27 cellular contexts compared by ENCODE assay signal in genomic region chr14:90576981-90577660, GRCh38.
DNase-seq lines count a peak whose midpoint lies in the region; ATAC-seq, FAIRE-seq and TF ChIP-seq lines count a peak whose summit lies in the region.
"Had no signal": no experiment of that assay in that cellular context is flagged by ENCODE, and none has a peak within 500 bp of the region (broad histone marks: within the 10 kb centered on the region; RNA-seq: fewer than 3 reads in every experiment).

No MANE protein-coding gene starts in this region.

- H3K36me3 ChIP-seq in H1 (ENCODE audit: control insufficient read depth in 2 of 4, insufficient read depth in 4 of 4, low read length in 3 of 4) (no peaks in the 10 kb centered on the region), neural progenitor cell (no peaks in the 10 kb centered on the region), MM.1S (replicated peaks; ENCODE audit: insufficient read depth, low read length) (no peaks in the 10 kb centered on the region)

- H3F3A ChIP-seq in neural progenitor cell (ENCODE audit: low read depth) (peaks cover 11% of the 10 kb centered on the region), MM.1S (ENCODE audit: insufficient read depth, low read length) (no peaks in the 10 kb centered on the region)

- no peaks in the 10 kb centered on the region for H3K9me2 ChIP-seq in MM.1S (replicated peaks; ENCODE audit: insufficient read depth, low read length)

- no peak overlapping the region for H3K18ac ChIP-seq in H1 (ENCODE audit: extremely low read depth, low read length)

- TF ChIP-seq RAD21 in H1 (IDR thresholded peaks at IDR 0.05 in 1 of 2, conservative IDR thresholded peaks at IDR 0.05 in 1 of 2; ENCODE audit: low read depth in 2 of 2, low read length in 2 of 2): no peak

- H3K9me3 ChIP-seq in H1 (ENCODE audit: insufficient read depth in 2 of 2, low read depth in 1 of 2, low read length in 1 of 2) (no peaks in the 10 kb centered on the region), neural progenitor cell (ENCODE audit: low read depth) (no peaks in the 10 kb centered on the region), MM.1S (replicated peaks; ENCODE audit: insufficient read depth, low read length) (no peaks in the 10 kb centered on the region)
- H3K9me3 ChIP-seq: tibial artery had no signal

- H4K20me1 ChIP-seq in H1 (replicated peaks in 1 of 2; ENCODE audit: control insufficient read depth in 1 of 2, insufficient read depth in 2 of 2, low read length in 2 of 2): no peaks in the 10 kb centered on the region
- no peaks in the 10 kb centered on the region for H4K20me1 ChIP-seq in neural progenitor cell (ENCODE audit: low read depth)
- H4K20me1 ChIP-seq in MM.1S (ENCODE audit: insufficient read depth, low read length): no peaks in the 10 kb centered on the region

- no peak overlapping the region for H3K4me3 Mint-ChIP-seq in neural progenitor cell
- H3K4me3 Mint-ChIP-seq in progenitor cell of endocrine pancreas (ENCODE audit: low read depth): no peak overlapping the region
- H3K4me3 Mint-ChIP-seq: activated naive CD4-positive, alpha-beta T cell treated with anti-CD3 and anti-CD28 coated beads, Interleukin-2, amount 50 U/mL, for 24 hours; CD8-positive, alpha-beta memory T cell; natural killer cell had no signal

- no peak overlapping the region for H2BK15ac ChIP-seq in H1 (ENCODE audit: low read length)

- WGBS in H1 (ENCODE audit: extremely low coverage in 1 of 2, insufficient coverage in 1 of 2, insufficient read length in 1 of 2, insufficient replicate concordance in 2 of 2, low coverage in 1 of 2, low lambda C conversion rate in 2 of 2, missing lambda C conversion rate in 1 of 2), 2 experiments: 97% methylated on average over 21 of the region's 21 CpGs; no CpG with 5 or more reads in 1 of the 2 experiments

- H3K27me3 Mint-ChIP-seq in neural progenitor cell (ENCODE audit: insufficient read depth, low read depth) (peaks cover 12% of the 10 kb centered on the region), progenitor cell of endocrine pancreas (no peaks in the 10 kb centered on the region)
- H3K27me3 Mint-ChIP-seq: activated naive CD4-positive, alpha-beta T cell treated with anti-CD3 and anti-CD28 coated beads, Interleukin-2, amount 50 U/mL, for 24 hours; CD8-positive, alpha-beta memory T cell had no signal

- H3K4me1 ChIP-seq in H1 (replicated peaks in 1 of 4; ENCODE audit: control insufficient read depth in 3 of 4, insufficient read depth in 4 of 4, low read length in 3 of 4) (peaks cover 9 to 27% (median 17%) of the 10 kb centered on the region in 4 experiments), neural progenitor cell (peaks cover 20% of the 10 kb centered on the region), MM.1S (ENCODE audit: low read length) (no peaks in the 10 kb centered on the region)
- H3K4me1 ChIP-seq: tibial artery had no signal

- H2AK5ac ChIP-seq in H1 (ENCODE audit: low read depth, low read length): no peak overlapping the region

- no peak for FAIRE-seq in H1 (lab: Jason Lieb, UNC)
- FAIRE-seq: frontal cortex, GM12891, keratinocyte, small intestine, TTC549 had no signal

- H3K27ac Mint-ChIP-seq in neural progenitor cell (peak overlapping the region; percentile 69), progenitor cell of endocrine pancreas (no peak overlapping the region)
- H3K27ac Mint-ChIP-seq: activated naive CD4-positive, alpha-beta T cell treated with anti-CD3 and anti-CD28 coated beads, Interleukin-2, amount 50 U/mL, for 24 hours; CD8-positive, alpha-beta memory T cell; natural killer cell had no signal

- H3K27ac ChIP-seq in H1 (ENCODE audit: low read depth, low read length) (no peak overlapping the region), neural progenitor cell (no peak overlapping the region), substantia nigra (ENCODE audit: low read depth, low read length, poor library complexity, severe bottlenecking) (peak overlapping the region; percentile 88), MM.1S (ENCODE audit: low read length) (no peak overlapping the region)
- H3K27ac ChIP-seq: epithelial cell of prostate, parathyroid adenoma, tibial artery had no signal

- ATAC-seq in HG03432 (IDR thresholded peaks at IDR 0.05; ENCODE audit: unreplicated experiment): no peak

- TF ChIP-seq POLR2A in H1 (IDR thresholded peaks at IDR 0.05; ENCODE audit: control extremely low read depth in 1 of 2, low read depth in 2 of 2, low read length in 2 of 2): no peak

- H3K4me3 ChIP-seq in H1 (ENCODE audit: extremely low read depth in 1 of 4, insufficient read depth in 2 of 4, low read depth in 3 of 4, low read length in 4 of 4) (no peak overlapping the region), neural progenitor cell (no peak overlapping the region), MM.1S (ENCODE audit: low read length) (no peak overlapping the region)
- H3K4me3 ChIP-seq: tibial artery had no signal

- H3K9me3 Mint-ChIP-seq in neural progenitor cell: no peaks in the 10 kb centered on the region
- no peaks in the 10 kb centered on the region for H3K9me3 Mint-ChIP-seq in progenitor cell of endocrine pancreas (ENCODE audit: low read depth)
- H3K9me3 Mint-ChIP-seq: activated naive CD4-positive, alpha-beta T cell treated with anti-CD3 and anti-CD28 coated beads, Interleukin-2, amount 50 U/mL, for 24 hours; CD8-positive, alpha-beta memory T cell; natural killer cell had no signal

- H3K14ac ChIP-seq in H1 (ENCODE audit: insufficient read length): no peak overlapping the region

- H3K4ac ChIP-seq in H1 (replicated peaks; ENCODE audit: insufficient read length, low read depth, low read length): no peak overlapping the region

- TF ChIP-seq EP300 in H1 (IDR thresholded peaks at IDR 0.05; ENCODE audit: borderline replicate concordance in 1 of 2, low read depth in 2 of 2, low read length in 2 of 2): no peak

- H2AFZ ChIP-seq in H1 (ENCODE audit: low read length): no peak overlapping the region
- no peak overlapping the region for H2AFZ ChIP-seq in neural progenitor cell (replicated peaks)
- no peak overlapping the region for H2AFZ ChIP-seq in MM.1S (ENCODE audit: low read length)
- H2AFZ ChIP-seq: parathyroid adenoma had no signal

- no peak overlapping the region for H4K5ac ChIP-seq in H1 (ENCODE audit: insufficient read length, low read depth, low read length)

- H3K9ac ChIP-seq in H1 (replicated peaks in 1 of 4; ENCODE audit: extremely low read depth in 1 of 4, low read depth in 3 of 4, low read length in 3 of 4) (no peak overlapping the region), neural progenitor cell (no peak overlapping the region), MM.1S (ENCODE audit: low read length) (no peak overlapping the region)
- H3K9ac ChIP-seq: parathyroid adenoma had no signal

- H3K36me3 Mint-ChIP-seq in neural progenitor cell (peaks cover 5% of the 10 kb centered on the region), progenitor cell of endocrine pancreas (ENCODE audit: insufficient read depth) (peaks cover 5% of the 10 kb centered on the region)
- H3K36me3 Mint-ChIP-seq: activated naive CD4-positive, alpha-beta T cell treated with anti-CD3 and anti-CD28 coated beads, Interleukin-2, amount 50 U/mL, for 24 hours; CD8-positive, alpha-beta memory T cell; natural killer cell had no signal

- H3K23ac ChIP-seq in H1 (ENCODE audit: insufficient read length): no peak overlapping the region

- no peak overlapping the region for H2BK120ac ChIP-seq in H1 (replicated peaks; ENCODE audit: low read depth, low read length)

- no peak overlapping the region; the same call in 1 of the 2 replicates for H2BK5ac ChIP-seq in H1 (ENCODE audit: low read depth, low read length)

- no peaks in the 10 kb centered on the region for H3K79me1 ChIP-seq in H1 (ENCODE audit: low read depth, low read length)

- H4K91ac ChIP-seq in H1 (replicated peaks; ENCODE audit: insufficient read length, low read length): no peak overlapping the region

- H3K79me2 ChIP-seq in H1 (ENCODE audit: control insufficient read depth in 1 of 2, insufficient read depth in 2 of 2, low read length in 2 of 2) (no peaks in the 10 kb centered on the region), neural progenitor cell (ENCODE audit: low read depth) (no peaks in the 10 kb centered on the region), MM.1S (ENCODE audit: low read length) (no peaks in the 10 kb centered on the region)
- H3K79me2 ChIP-seq: parathyroid adenoma had no signal

- H3K4me2 ChIP-seq in H1 (ENCODE audit: insufficient read depth in 1 of 2, low read depth in 2 of 2, low read length in 2 of 2) (no peak overlapping the region), neural progenitor cell (no peak overlapping the region), MM.1S (ENCODE audit: low read depth, low read length) (no peak overlapping the region)

- CTCF ChIA-PET in H1 (lab: Charles Lee; ENCODE audit: partially characterized antibody): interaction anchor here (1.3 to 2.8 kb wide), 8 partner anchors 10 to 120 kb away, joined by 3 to 8 read pairs (median 4); no protein-coding TSS in a partner anchor

- H3K27me3 ChIP-seq in H1 (replicated peaks in 1 of 4; ENCODE audit: control insufficient read depth in 3 of 4, extremely low read depth in 1 of 4, insufficient read depth in 3 of 4, low read length in 3 of 4) (0 out of 7 replicates have a peak, but pooled peaks cover 0 to 5% (median 0%) of the 10 kb centered on the region in 4 experiments), neural progenitor cell (no peaks in the 10 kb centered on the region), MM.1S (replicated peaks; ENCODE audit: insufficient read depth, low read length) (no peaks in the 10 kb centered on the region)
- H3K27me3 ChIP-seq: tibial artery had no signal

- H3K4me1 Mint-ChIP-seq in neural progenitor cell: peaks cover 35% of the 10 kb centered on the region
- peaks cover 16% of the 10 kb centered on the region for H3K4me1 Mint-ChIP-seq in progenitor cell of endocrine pancreas (ENCODE audit: low read depth)
- H3K4me1 Mint-ChIP-seq: activated naive CD4-positive, alpha-beta T cell treated with anti-CD3 and anti-CD28 coated beads, Interleukin-2, amount 50 U/mL, for 24 hours; CD8-positive, alpha-beta memory T cell; natural killer cell had no signal

- H3K23me2 ChIP-seq in H1 (ENCODE audit: low read depth, low read length): no peaks in the 10 kb centered on the region

- DNase-seq in SHP77 (lab: John Stamatoyannopoulos, UW) (peak; percentile 30 to 56), SHP77 treated with DMSO at 0.1 percent for 48 hours (lab: John Stamatoyannopoulos, UW) (no peak), H1 (ENCODE audit: low read depth in 1 of 2, low spot score in 2 of 2) (no peak), neural progenitor cell (ENCODE audit: low spot score) (no peak), substantia nigra (lab: John Stamatoyannopoulos, UW) (peak in 1 of 49 donors; percentile 60), progenitor cell of endocrine pancreas (ENCODE audit: low spot score, unreplicated experiment) (no peak), MM.1S (no peak)
- DNase-seq: AML-193; central memory CD4-positive, alpha-beta T cell; DMS79; KG1; natural killer cell; NCI-H226; NCI-H748 treated with DMSO at 0.1 percent for 48 hours; small intestine; stimulated activated CD4-positive, alpha-beta T cell treated with anti-CD3 and anti-CD28 coated beads, Interleukin-2, amount 100 ng/mL, for 48 hours; stimulated activated naive CD4-positive, alpha-beta T cell had no signal

- no peak overlapping the region for H2BK20ac ChIP-seq in H1 (ENCODE audit: low read length)

- POLR2A ChIA-PET in H1 (lab: Charles Lee; ENCODE audit: partially characterized antibody): interaction anchor here (0.8 kb wide), 1 partner anchor 10 kb away, joined by 3 read pairs; no protein-coding TSS in a partner anchor

- H4K8ac ChIP-seq in H1 (ENCODE audit: extremely low read depth, insufficient read depth, low read length): no peak overlapping the region

- TF ChIP-seq CTCF in H1 (IDR thresholded peaks at IDR 0.05; ENCODE audit: control extremely low read depth in 1 of 3, insufficient read depth in 1 of 3, low read depth in 1 of 3, low read length in 3 of 3): no peak
- no peak for TF ChIP-seq CTCF in neural progenitor cell (IDR thresholded peaks at IDR 0.05)
- no peak for TF ChIP-seq CTCF in progenitor cell of endocrine pancreas (IDR thresholded peaks at IDR 0.05; ENCODE audit: unreplicated experiment)
- TF ChIP-seq CTCF in MM.1S (IDR thresholded peaks at IDR 0.05; ENCODE audit: low read length): no peak

- H3K56ac ChIP-seq in H1 (replicated peaks; ENCODE audit: insufficient read length, low read depth, low read length): no peak overlapping the region

- 0 out of 2 replicates have a peak overlapping the region, but pooled peaks have one; percentile 19 for H2BK12ac ChIP-seq in H1 (ENCODE audit: low read depth, low read length)

Comparison
In these comparisons a context has a peak if more than half of its experiments do, and no peak if none do; other contexts are left out.
1. DNase-seq: peak in SHP77 (2 of 2); none in SHP77 treated with DMSO at 0.1 percent for 48 hours (single experiment), H1 (0 of 2), neural progenitor cell (single experiment), progenitor cell of endocrine pancreas (single experiment) and MM.1S (single experiment).